1 cellular context compared by ENCODE assay signal in the genomic region with DNA sequence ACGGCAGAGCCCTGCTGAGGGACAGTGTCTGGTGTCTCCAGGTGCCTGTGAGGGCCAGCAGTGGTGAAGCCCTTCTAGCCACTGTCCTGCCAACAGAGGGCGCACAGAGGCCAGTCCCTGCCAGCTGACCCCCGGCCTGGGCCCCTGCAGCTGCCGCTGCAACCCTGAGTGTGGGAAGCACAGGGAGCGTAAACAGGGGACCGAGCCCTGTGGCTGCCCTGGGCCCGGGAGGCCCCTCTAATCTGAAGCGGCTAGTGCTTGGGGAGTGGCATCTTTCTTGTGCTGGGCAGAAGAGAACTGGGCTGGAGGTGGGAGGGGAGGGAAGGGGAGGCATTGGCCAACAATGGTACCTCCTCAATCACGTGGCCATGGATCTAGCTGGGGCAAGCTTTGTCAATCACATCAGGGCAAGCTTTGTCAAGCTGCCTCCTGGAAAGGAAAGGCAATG.
TF ChIP-seq lines count a peak whose summit lies in the region.

No MANE protein-coding gene starts in this region.

TF ChIP-seq in HepG2, 621 proteins besides CTCF, POLR2A, EP300 and RAD21 (continued from another document and continues in another):
- TF ChIP-seq, protein P1, sequence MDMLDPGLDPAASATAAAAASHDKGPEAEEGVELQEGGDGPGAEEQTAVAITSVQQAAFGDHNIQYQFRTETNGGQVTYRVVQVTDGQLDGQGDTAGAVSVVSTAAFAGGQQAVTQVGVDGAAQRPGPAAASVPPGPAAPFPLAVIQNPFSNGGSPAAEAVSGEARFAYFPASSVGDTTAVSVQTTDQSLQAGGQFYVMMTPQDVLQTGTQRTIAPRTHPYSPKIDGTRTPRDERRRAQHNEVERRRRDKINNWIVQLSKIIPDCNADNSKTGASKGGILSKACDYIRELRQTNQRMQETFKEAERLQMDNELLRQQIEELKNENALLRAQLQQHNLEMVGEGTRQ (IDR thresholded peaks at IDR 0.05; ENCODE audit: low read depth, low read length): peak; percentile 57
- TF ChIP-seq, protein P1 (CRISPR knock-in tag; IDR thresholded peaks at IDR 0.05; ENCODE audit: borderline replicate concordance): peak; percentile 77; the same call in 1 of the 2 replicates
- TF ChIP-seq, protein P2, sequence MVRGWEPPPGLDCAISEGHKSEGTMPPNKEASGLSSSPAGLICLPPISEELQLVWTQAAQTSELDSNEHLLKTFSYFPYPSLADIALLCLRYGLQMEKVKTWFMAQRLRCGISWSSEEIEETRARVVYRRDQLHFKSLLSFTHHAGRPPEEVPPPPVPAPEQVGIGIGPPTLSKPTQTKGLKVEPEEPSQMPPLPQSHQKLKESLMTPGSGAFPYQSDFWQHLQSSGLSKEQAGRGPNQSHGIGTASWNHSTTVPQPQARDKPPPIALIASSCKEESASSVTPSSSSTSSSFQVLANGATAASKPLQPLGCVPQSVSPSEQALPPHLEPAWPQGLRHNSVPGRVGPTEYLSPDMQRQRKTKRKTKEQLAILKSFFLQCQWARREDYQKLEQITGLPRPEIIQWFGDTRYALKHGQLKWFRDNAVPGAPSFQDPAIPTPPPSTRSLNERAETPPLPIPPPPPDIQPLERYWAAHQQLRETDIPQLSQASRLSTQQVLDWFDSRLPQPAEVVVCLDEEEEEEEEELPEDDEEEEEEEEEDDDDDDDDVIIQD (CRISPR knock-in tag; IDR thresholded peaks at IDR 0.05; ENCODE audit: low read depth): no peak; the same call in 1 of the 2 replicates
- TF ChIP-seq, protein P3, sequence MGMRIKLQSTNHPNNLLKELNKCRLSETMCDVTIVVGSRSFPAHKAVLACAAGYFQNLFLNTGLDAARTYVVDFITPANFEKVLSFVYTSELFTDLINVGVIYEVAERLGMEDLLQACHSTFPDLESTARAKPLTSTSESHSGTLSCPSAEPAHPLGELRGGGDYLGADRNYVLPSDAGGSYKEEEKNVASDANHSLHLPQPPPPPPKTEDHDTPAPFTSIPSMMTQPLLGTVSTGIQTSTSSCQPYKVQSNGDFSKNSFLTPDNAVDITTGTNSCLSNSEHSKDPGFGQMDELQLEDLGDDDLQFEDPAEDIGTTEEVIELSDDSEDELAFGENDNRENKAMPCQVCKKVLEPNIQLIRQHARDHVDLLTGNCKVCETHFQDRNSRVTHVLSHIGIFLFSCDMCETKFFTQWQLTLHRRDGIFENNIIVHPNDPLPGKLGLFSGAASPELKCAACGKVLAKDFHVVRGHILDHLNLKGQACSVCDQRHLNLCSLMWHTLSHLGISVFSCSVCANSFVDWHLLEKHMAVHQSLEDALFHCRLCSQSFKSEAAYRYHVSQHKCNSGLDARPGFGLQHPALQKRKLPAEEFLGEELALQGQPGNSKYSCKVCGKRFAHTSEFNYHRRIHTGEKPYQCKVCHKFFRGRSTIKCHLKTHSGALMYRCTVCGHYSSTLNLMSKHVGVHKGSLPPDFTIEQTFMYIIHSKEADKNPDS (CRISPR knock-in tag; IDR thresholded peaks at IDR 0.05): no peak
- TF ChIP-seq, protein P4, sequence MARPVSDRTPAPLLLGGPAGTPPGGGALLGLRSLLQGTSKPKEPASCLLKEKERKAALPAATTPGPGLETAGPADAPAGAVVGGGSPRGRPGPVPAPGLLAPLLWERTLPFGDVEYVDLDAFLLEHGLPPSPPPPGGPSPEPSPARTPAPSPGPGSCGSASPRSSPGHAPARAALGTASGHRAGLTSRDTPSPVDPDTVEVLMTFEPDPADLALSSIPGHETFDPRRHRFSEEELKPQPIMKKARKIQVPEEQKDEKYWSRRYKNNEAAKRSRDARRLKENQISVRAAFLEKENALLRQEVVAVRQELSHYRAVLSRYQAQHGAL (CRISPR knock-in tag; IDR thresholded peaks at IDR 0.05; ENCODE audit: not compliant biosample characterization): no peak
- TF ChIP-seq ZNF33A (CRISPR knock-in tag; IDR thresholded peaks at IDR 0.05; ENCODE audit: borderline replicate concordance): no peak
- no peak for TF ChIP-seq SCMH1 (CRISPR knock-in tag; IDR thresholded peaks at IDR 0.05; ENCODE audit: borderline replicate concordance)
- TF ChIP-seq SPEN (CRISPR knock-in tag; IDR thresholded peaks at IDR 0.05; ENCODE audit: low read depth): no peak
- TF ChIP-seq ZNF501 (CRISPR knock-in tag; IDR thresholded peaks at IDR 0.05): peak; percentile 83
- TF ChIP-seq HOXA7 (CRISPR knock-in tag; IDR thresholded peaks at IDR 0.05): no peak
- TF ChIP-seq ZMYM2 (CRISPR knock-in tag; IDR thresholded peaks at IDR 0.05): no peak
- no peak for TF ChIP-seq SP5 (CRISPR knock-in tag; IDR thresholded peaks at IDR 0.05; ENCODE audit: borderline replicate concordance, low read depth)
- TF ChIP-seq, protein P5, sequence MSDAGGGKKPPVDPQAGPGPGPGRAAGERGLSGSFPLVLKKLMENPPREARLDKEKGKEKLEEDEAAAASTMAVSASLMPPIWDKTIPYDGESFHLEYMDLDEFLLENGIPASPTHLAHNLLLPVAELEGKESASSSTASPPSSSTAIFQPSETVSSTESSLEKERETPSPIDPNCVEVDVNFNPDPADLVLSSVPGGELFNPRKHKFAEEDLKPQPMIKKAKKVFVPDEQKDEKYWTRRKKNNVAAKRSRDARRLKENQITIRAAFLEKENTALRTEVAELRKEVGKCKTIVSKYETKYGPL (CRISPR knock-in tag; IDR thresholded peaks at IDR 0.05): no peak
- TF ChIP-seq ZNF564 (CRISPR knock-in tag; IDR thresholded peaks at IDR 0.05): no peak
- TF ChIP-seq GATAD1 (CRISPR knock-in tag; IDR thresholded peaks at IDR 0.05): no peak
- no peak for TF ChIP-seq CEBPB (IDR thresholded peaks at IDR 0.05; ENCODE audit: borderline replicate concordance, low read depth, low read length)
- no peak for TF ChIP-seq MAFG (CRISPR knock-in tag; IDR thresholded peaks at IDR 0.05)
- TF ChIP-seq ZNF790 (CRISPR knock-in tag; IDR thresholded peaks at IDR 0.05; ENCODE audit: borderline replicate concordance): no peak
- TF ChIP-seq IKZF4 (CRISPR knock-in tag; IDR thresholded peaks at IDR 0.05; ENCODE audit: borderline replicate concordance, low read depth, not compliant biosample characterization): no peak
- TF ChIP-seq, protein P6, sequence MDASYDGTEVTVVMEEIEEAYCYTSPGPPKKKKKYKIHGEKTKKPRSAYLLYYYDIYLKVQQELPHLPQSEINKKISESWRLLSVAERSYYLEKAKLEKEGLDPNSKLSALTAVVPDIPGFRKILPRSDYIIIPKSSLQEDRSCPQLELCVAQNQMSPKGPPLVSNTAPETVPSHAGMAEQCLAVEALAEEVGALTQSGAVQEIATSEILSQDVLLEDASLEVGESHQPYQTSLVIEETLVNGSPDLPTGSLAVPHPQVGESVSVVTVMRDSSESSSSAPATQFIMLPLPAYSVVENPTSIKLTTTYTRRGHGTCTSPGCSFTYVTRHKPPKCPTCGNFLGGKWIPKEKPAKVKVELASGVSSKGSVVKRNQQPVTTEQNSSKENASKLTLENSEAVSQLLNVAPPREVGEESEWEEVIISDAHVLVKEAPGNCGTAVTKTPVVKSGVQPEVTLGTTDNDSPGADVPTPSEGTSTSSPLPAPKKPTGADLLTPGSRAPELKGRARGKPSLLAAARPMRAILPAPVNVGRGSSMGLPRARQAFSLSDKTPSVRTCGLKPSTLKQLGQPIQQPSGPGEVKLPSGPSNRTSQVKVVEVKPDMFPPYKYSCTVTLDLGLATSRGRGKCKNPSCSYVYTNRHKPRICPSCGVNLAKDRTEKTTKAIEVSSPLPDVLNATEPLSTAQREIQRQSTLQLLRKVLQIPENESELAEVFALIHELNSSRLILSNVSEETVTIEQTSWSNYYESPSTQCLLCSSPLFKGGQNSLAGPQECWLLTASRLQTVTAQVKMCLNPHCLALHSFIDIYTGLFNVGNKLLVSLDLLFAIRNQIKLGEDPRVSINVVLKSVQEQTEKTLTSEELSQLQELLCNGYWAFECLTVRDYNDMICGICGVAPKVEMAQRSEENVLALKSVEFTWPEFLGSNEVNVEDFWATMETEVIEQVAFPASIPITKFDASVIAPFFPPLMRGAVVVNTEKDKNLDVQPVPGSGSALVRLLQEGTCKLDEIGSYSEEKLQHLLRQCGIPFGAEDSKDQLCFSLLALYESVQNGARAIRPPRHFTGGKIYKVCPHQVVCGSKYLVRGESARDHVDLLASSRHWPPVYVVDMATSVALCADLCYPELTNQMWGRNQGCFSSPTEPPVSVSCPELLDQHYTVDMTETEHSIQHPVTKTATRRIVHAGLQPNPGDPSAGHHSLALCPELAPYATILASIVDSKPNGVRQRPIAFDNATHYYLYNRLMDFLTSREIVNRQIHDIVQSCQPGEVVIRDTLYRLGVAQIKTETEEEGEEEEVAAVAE (CRISPR knock-in tag; IDR thresholded peaks at IDR 0.05; ENCODE audit: borderline replicate concordance): no peak
- TF ChIP-seq, protein P7, sequence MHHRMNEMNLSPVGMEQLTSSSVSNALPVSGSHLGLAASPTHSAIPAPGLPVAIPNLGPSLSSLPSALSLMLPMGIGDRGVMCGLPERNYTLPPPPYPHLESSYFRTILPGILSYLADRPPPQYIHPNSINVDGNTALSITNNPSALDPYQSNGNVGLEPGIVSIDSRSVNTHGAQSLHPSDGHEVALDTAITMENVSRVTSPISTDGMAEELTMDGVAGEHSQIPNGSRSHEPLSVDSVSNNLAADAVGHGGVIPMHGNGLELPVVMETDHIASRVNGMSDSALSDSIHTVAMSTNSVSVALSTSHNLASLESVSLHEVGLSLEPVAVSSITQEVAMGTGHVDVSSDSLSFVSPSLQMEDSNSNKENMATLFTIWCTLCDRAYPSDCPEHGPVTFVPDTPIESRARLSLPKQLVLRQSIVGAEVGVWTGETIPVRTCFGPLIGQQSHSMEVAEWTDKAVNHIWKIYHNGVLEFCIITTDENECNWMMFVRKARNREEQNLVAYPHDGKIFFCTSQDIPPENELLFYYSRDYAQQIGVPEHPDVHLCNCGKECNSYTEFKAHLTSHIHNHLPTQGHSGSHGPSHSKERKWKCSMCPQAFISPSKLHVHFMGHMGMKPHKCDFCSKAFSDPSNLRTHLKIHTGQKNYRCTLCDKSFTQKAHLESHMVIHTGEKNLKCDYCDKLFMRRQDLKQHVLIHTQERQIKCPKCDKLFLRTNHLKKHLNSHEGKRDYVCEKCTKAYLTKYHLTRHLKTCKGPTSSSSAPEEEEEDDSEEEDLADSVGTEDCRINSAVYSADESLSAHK (CRISPR knock-in tag; IDR thresholded peaks at IDR 0.05; ENCODE audit: borderline replicate concordance): no peak
- TF ChIP-seq KDM1A (CRISPR knock-in tag; IDR thresholded peaks at IDR 0.05): no peak
- no peak for TF ChIP-seq ZNF878 (CRISPR knock-in tag; IDR thresholded peaks at IDR 0.05)
- TF ChIP-seq ZNF24 (IDR thresholded peaks at IDR 0.05): no peak
- TF ChIP-seq ZEB1 (IDR thresholded peaks at IDR 0.05; ENCODE audit: insufficient replicate concordance, low read depth): no peak
- TF ChIP-seq ZNF619 (CRISPR knock-in tag; IDR thresholded peaks at IDR 0.05): no peak; the same call in 1 of the 2 replicates
- TF ChIP-seq SP140L (CRISPR knock-in tag; IDR thresholded peaks at IDR 0.05; ENCODE audit: borderline replicate concordance): no peak
- TF ChIP-seq ZNF781 (CRISPR knock-in tag; IDR thresholded peaks at IDR 0.05; ENCODE audit: borderline replicate concordance, not compliant biosample characterization): no peak
- peak; percentile 36; the same call in 1 of the 2 replicates for TF ChIP-seq ISL2 (CRISPR knock-in tag; IDR thresholded peaks at IDR 0.05)
- TF ChIP-seq FIP1L1 (IDR thresholded peaks at IDR 0.05; ENCODE audit: borderline replicate concordance, insufficient read depth, low read depth, low read length): no peak
- TF ChIP-seq ATM (IDR thresholded peaks at IDR 0.05; ENCODE audit: borderline replicate concordance): no peak
- no peak for TF ChIP-seq ZNF326 (CRISPR knock-in tag; IDR thresholded peaks at IDR 0.05; ENCODE audit: borderline replicate concordance)
- TF ChIP-seq GTF2F1 (IDR thresholded peaks at IDR 0.05; ENCODE audit: low read length): no peak
- no peak for TF ChIP-seq ZIK1 (CRISPR knock-in tag; IDR thresholded peaks at IDR 0.05; ENCODE audit: borderline replicate concordance, low read depth)
- TF ChIP-seq ZNF460 (CRISPR knock-in tag; IDR thresholded peaks at IDR 0.05; ENCODE audit: borderline replicate concordance): no peak
- no peak for TF ChIP-seq MTF1 (CRISPR knock-in tag; IDR thresholded peaks at IDR 0.05)
- TF ChIP-seq PCBP2 (optimal IDR thresholded peaks at IDR 0.05; ENCODE audit: low read depth, low read length, poor library complexity, severe bottlenecking): no peak
- TF ChIP-seq, protein P8, sequence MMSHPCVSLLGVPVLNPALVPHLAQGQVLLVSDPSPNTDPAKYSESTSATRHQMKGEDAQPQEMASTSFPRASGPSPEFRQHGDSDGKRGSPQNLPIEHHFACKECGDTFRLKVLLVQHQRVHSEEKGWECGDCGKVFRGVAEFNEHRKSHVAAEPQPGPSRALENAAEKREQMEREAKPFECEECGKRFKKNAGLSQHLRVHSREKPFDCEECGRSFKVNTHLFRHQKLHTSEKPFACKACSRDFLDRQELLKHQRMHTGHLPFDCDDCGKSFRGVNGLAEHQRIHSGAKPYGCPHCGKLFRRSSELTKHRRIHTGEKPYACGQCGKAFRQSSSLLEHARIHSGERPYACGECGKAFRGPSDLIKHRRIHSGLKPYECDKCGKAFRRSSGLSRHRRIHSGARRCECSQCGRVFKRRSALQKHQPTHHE (CRISPR knock-in tag; IDR thresholded peaks at IDR 0.05; ENCODE audit: borderline replicate concordance): no peak
- TF ChIP-seq TSC22D2 (CRISPR knock-in tag; IDR thresholded peaks at IDR 0.05; ENCODE audit: borderline replicate concordance): no peak
- no peak for TF ChIP-seq ZZZ3 (CRISPR knock-in tag; IDR thresholded peaks at IDR 0.05; ENCODE audit: borderline replicate concordance)
- peak; percentile 46; the same call in 1 of the 2 replicates for TF ChIP-seq GABPB1 (CRISPR knock-in tag; IDR thresholded peaks at IDR 0.05)
- no peak for TF ChIP-seq SMYD3 (CRISPR knock-in tag; IDR thresholded peaks at IDR 0.05)
- no peak for TF ChIP-seq MLLT10 (CRISPR knock-in tag; IDR thresholded peaks at IDR 0.05)
- TF ChIP-seq SMAD9 (CRISPR knock-in tag; IDR thresholded peaks at IDR 0.05): no peak
- 0 out of 2 replicates have a peak, but pooled peaks have one; percentile 51 for TF ChIP-seq ZNF451 (CRISPR knock-in tag; IDR thresholded peaks at IDR 0.05)
- no peak for TF ChIP-seq ZFP36L1 (CRISPR knock-in tag; IDR thresholded peaks at IDR 0.05)
- TF ChIP-seq ZNF383 (CRISPR knock-in tag; IDR thresholded peaks at IDR 0.05; ENCODE audit: borderline replicate concordance): no peak
- no peak for TF ChIP-seq SP2 (CRISPR knock-in tag; IDR thresholded peaks at IDR 0.05)
- no peak for TF ChIP-seq ZNF614 (CRISPR knock-in tag; IDR thresholded peaks at IDR 0.05; ENCODE audit: borderline replicate concordance)
- TF ChIP-seq, protein P9, sequence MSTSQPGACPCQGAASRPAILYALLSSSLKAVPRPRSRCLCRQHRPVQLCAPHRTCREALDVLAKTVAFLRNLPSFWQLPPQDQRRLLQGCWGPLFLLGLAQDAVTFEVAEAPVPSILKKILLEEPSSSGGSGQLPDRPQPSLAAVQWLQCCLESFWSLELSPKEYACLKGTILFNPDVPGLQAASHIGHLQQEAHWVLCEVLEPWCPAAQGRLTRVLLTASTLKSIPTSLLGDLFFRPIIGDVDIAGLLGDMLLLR (CRISPR knock-in tag; IDR thresholded peaks at IDR 0.05): no peak
- TF ChIP-seq MTA3 (CRISPR knock-in tag; IDR thresholded peaks at IDR 0.05): no peak
